Comparison of ENCODE assay signal across 17 cellular contexts in genomic region chr2:66790651-66791181, GRCh38.
DNase-seq lines count a peak whose midpoint lies in the region; ATAC-seq and TF ChIP-seq lines count a peak whose summit lies in the region.
"Had no signal": no experiment of that assay in that cellular context is flagged by ENCODE, and none has a peak within 500 bp of the region (broad histone marks: within the 10 kb centered on the region; RNA-seq: fewer than 3 reads in every experiment).

No MANE protein-coding gene starts in this region.

- CTCF ChIA-PET in mammary epithelial cell (lab: Charles Lee; ENCODE audit: low non-redundant PET): no interaction called here

- H3K9ac ChIP-seq in GM23248: no peak overlapping the region
- no peak overlapping the region for H3K9ac ChIP-seq in mammary epithelial cell (ENCODE audit: insufficient read depth, low read length)

- H4K20me1 ChIP-seq in GM23248 (ENCODE audit: insufficient read depth) (no peaks in the 10 kb centered on the region), mammary epithelial cell (ENCODE audit: insufficient read depth, low read length) (no peaks in the 10 kb centered on the region)

- TF ChIP-seq POLR2A in gastroesophageal sphincter (IDR thresholded peaks at IDR 0.05) (no peak), sigmoid colon (IDR thresholded peaks at IDR 0.05) (no peak), suprapubic skin (IDR thresholded peaks at IDR 0.05) (no peak)

- no peaks in the 10 kb centered on the region for H3K36me3 ChIP-seq in GM23248 (ENCODE audit: low read depth)
- no peaks in the 10 kb centered on the region for H3K36me3 ChIP-seq in mammary epithelial cell (ENCODE audit: insufficient read depth, low read length)
- H3K36me3 ChIP-seq in gastroesophageal sphincter: no peaks in the 10 kb centered on the region
- no peaks in the 10 kb centered on the region for H3K36me3 ChIP-seq in sigmoid colon
- H3K36me3 ChIP-seq in suprapubic skin: no peaks in the 10 kb centered on the region
- H3K36me3 ChIP-seq: left lung had no signal

- ATAC-seq in gastroesophageal sphincter: peak; percentile 60
- no peak for ATAC-seq in GM18858 (IDR thresholded peaks at IDR 0.05; ENCODE audit: unreplicated experiment)
- ATAC-seq in GM18867 (IDR thresholded peaks at IDR 0.05; ENCODE audit: unreplicated experiment): no peak
- no peak for ATAC-seq in HG03045 (IDR thresholded peaks at IDR 0.05; ENCODE audit: unreplicated experiment)
- ATAC-seq: activated CD4-positive, CD25-positive, alpha-beta regulatory T cell treated with anti-CD3 and anti-CD28 coated beads, Interleukin-2, amount 50 U/mL, for 24 hours; left lung; stimulated activated effector memory CD8-positive, alpha-beta T cell treated with anti-CD3 and anti-CD28 coated beads, Interleukin-12 subunit alpha, Interleukin-12 subunit beta, amount 100 ng/mL, for 72 hours had no signal

- intact Hi-C loops in mammary epithelial cell (cut with micrococcal nuclease): no loop called here
- intact Hi-C loops in sigmoid colon (cut with DNase I): loop anchor here (5.0 kb wide), 2 partner anchors 88 to 1057 kb away; no protein-coding TSS in a partner anchor

- H3K4me2 ChIP-seq in GM23248 (ENCODE audit: unreplicated experiment): peak overlapping the region; percentile 38
- no peak overlapping the region for H3K4me2 ChIP-seq in mammary epithelial cell (ENCODE audit: insufficient read depth, low read depth, low read length)

- no peaks in the 10 kb centered on the region for H3K27me3 ChIP-seq in GM23248 (replicated peaks; ENCODE audit: insufficient read depth)
- H3K27me3 ChIP-seq in mammary epithelial cell (ENCODE audit: insufficient read depth, low read length): no peaks in the 10 kb centered on the region
- H3K27me3 ChIP-seq in gastroesophageal sphincter: no peaks in the 10 kb centered on the region
- H3K27me3 ChIP-seq in sigmoid colon: no peaks in the 10 kb centered on the region
- H3K27me3 ChIP-seq in suprapubic skin: no peaks in the 10 kb centered on the region
- H3K27me3 ChIP-seq: left lung had no signal

- H3K4me3 ChIP-seq in GM23248 (no peak overlapping the region), mammary epithelial cell (replicated peaks in 1 of 3; ENCODE audit: insufficient read depth in 1 of 3, low read depth in 2 of 3, low read length in 3 of 3) (no peak overlapping the region), gastroesophageal sphincter (no peak overlapping the region), sigmoid colon (no peak overlapping the region), suprapubic skin (no peak overlapping the region)
- H3K4me3 ChIP-seq: left lung had no signal

- no peaks in the 10 kb centered on the region for H3K9me2 ChIP-seq in GM23248 (ENCODE audit: insufficient read depth)

- no peak overlapping the region for H3K27ac ChIP-seq in GM23248
- H3K27ac ChIP-seq in mammary epithelial cell (ENCODE audit: insufficient read depth, low read depth, low read length): no peak overlapping the region
- H3K27ac ChIP-seq in gastroesophageal sphincter: peak overlapping the region; percentile 25 to 71 (median 57)
- H3K27ac ChIP-seq in sigmoid colon: peak overlapping the region; percentile 44 to 77 (median 68)
- H3K27ac ChIP-seq in suprapubic skin: no peak overlapping the region
- H3K27ac ChIP-seq: left lung had no signal

- 6 to 14% methylated on average over 1 of the region's 1 CpG for WGBS in GM23248 (ENCODE audit: low coverage in 1 of 2, low lambda C conversion rate in 2 of 2, missing lambda C conversion rate in 2 of 2), 2 experiments
- 100% methylated on average over 1 of the region's 1 CpG for WGBS in mammary epithelial cell (ENCODE audit: low coverage, missing lambda C conversion rate)
- WGBS in gastroesophageal sphincter (ENCODE audit: low coverage in 1 of 2), 2 donors: 17% methylated on average over 1 of the region's 1 CpG; no CpG with 5 or more reads in 1 of the 2 donors
- WGBS in sigmoid colon, 2 donors: 57 to 69% methylated on average over 1 of the region's 1 CpG
- WGBS in suprapubic skin: 44% methylated on average over 1 of the region's 1 CpG

- DNase-seq in GM23248 (peak; percentile 60), mammary epithelial cell (peak; percentile 36), sigmoid colon (peak; percentile 76), suprapubic skin (ENCODE audit: low spot score in 2 of 2) (no peak)
- DNase-seq: activated naive CD4-positive, alpha-beta T cell treated with anti-CD3 and anti-CD28 coated beads for 36 hours; DMS 273 treated with DMSO at 0.1 percent for 48 hours; hypothalamus; left lung; NCI-H1048; NCI-H2171 treated with DMSO at 0.1 percent for 48 hours; small intestine had no signal

- TF ChIP-seq CTCF in mammary epithelial cell (conservative IDR thresholded peaks at IDR 0.05 in 1 of 2, IDR thresholded peaks at IDR 0.05 in 1 of 2; ENCODE audit: extremely low read depth in 1 of 2, insufficient read depth in 1 of 2, low read depth in 1 of 2, low read length in 2 of 2) (no peak), gastroesophageal sphincter (IDR thresholded peaks at IDR 0.05) (no peak), sigmoid colon (IDR thresholded peaks at IDR 0.05) (no peak), suprapubic skin (IDR thresholded peaks at IDR 0.05) (no peak)

- H2AFZ ChIP-seq in GM23248 (no peak overlapping the region), mammary epithelial cell (ENCODE audit: low read depth, low read length) (no peak overlapping the region)

- peaks cover 16% of the 10 kb centered on the region for H3K4me1 ChIP-seq in GM23248 (ENCODE audit: insufficient read depth)
- H3K4me1 ChIP-seq in mammary epithelial cell (ENCODE audit: insufficient read depth, low read length): no peaks in the 10 kb centered on the region
- H3K4me1 ChIP-seq in gastroesophageal sphincter: peaks cover 3 to 48% (median 8%) of the 10 kb centered on the region in 3 donors
- peaks cover 0 to 63% (median 49%) of the 10 kb centered on the region in 4 donors for H3K4me1 ChIP-seq in sigmoid colon
- H3K4me1 ChIP-seq in suprapubic skin: peaks cover 8% of the 10 kb centered on the region
- H3K4me1 ChIP-seq: left lung had no signal

- H3F3A ChIP-seq in GM23248 (ENCODE audit: insufficient read depth): peaks cover 13% of the 10 kb centered on the region

- in situ Hi-C loops in GM23248 (cut with MboI): no loop called here
- in situ Hi-C loops in mammary epithelial cell (cut with MboI; ENCODE audit: low sequenced_read_pairs in 2 of 2): no loop called here

- no peaks in the 10 kb centered on the region for H3K9me3 ChIP-seq in GM23248 (ENCODE audit: low read depth)
- H3K9me3 ChIP-seq in mammary epithelial cell (replicated peaks; ENCODE audit: insufficient read depth, low read length): no peaks in the 10 kb centered on the region
- no peaks in the 10 kb centered on the region for H3K9me3 ChIP-seq in gastroesophageal sphincter
- no peaks in the 10 kb centered on the region for H3K9me3 ChIP-seq in sigmoid colon
- H3K9me3 ChIP-seq in suprapubic skin: no peaks in the 10 kb centered on the region
- H3K9me3 ChIP-seq: left lung had no signal

- TF ChIP-seq EP300 in gastroesophageal sphincter (IDR thresholded peaks at IDR 0.05) (no peak), sigmoid colon (IDR thresholded peaks at IDR 0.05) (peak in 1 of 4 donors; percentile 19), suprapubic skin (IDR thresholded peaks at IDR 0.05) (no peak)

- H3K79me2 ChIP-seq in GM23248 (ENCODE audit: insufficient read depth): no peaks in the 10 kb centered on the region
- H3K79me2 ChIP-seq in mammary epithelial cell (ENCODE audit: insufficient read depth, low read length): no peaks in the 10 kb centered on the region

- BruUV-seq in mammary epithelial cell (replicated peaks; lab: Mats Ljungman, UMichigan): no TSS peak

- dilution Hi-C loops in mammary epithelial cell (cut with HindIII; ENCODE audit: low sequenced_read_pairs): no loop called here

Comparison
In these comparisons a context has a peak if more than half of its experiments do, and no peak if none do; other contexts are left out.
1. DNase-seq: peak in GM23248 (single experiment), mammary epithelial cell (single experiment) and sigmoid colon (single experiment); none in suprapubic skin (0 of 2).
2. H3K27ac ChIP-seq: peak in gastroesophageal sphincter (4 of 4) and sigmoid colon (4 of 4); none in GM23248 (single experiment), mammary epithelial cell (single experiment) and suprapubic skin (single experiment).